ENCODE assay signal across 15 cellular contexts in genomic region chr17:59647288-59647687, GRCh38. TPM values are rescaled to one million over a fixed set of nuclear protein-coding genes. Genes with fewer than 3 reads are reported as not detected.
A peak's percentile ranks its signal among the peaks of the same experiment; 100 is the strongest.
DNase-seq lines count a peak whose midpoint lies in the region; ATAC-seq and TF ChIP-seq lines count a peak whose summit lies in the region.
"Had no signal": no experiment of that assay in that cellular context is flagged by ENCODE, and none has a peak within 500 bp of the region (broad histone marks: within the 10 kb centered on the region; RNA-seq: fewer than 3 reads in every experiment).

No MANE protein-coding gene starts in this region.

- peaks cover 8 to 44% of the 10 kb centered on the region in 2 donors for H3K36me3 Mint-ChIP-seq in activated T-cell treated with anti-CD3 and anti-CD28 coated beads, Interleukin-2, amount 50 U/mL, for 72 hours (ENCODE audit: insufficient read depth in 2 of 2)
- H3K36me3 Mint-ChIP-seq in activated T-cell treated with anti-CD3 and anti-CD28 coated beads, Interleukin-2, amount 50 U/mL, for 4 hours (ENCODE audit: insufficient read depth), result peaks cover 40% of the 10 kb centered on the region
- peaks cover 4% of the 10 kb centered on the region for H3K36me3 Mint-ChIP-seq in T-helper 17 cell (ENCODE audit: low read depth)
- peaks cover 60% of the 10 kb centered on the region for H3K36me3 Mint-ChIP-seq in endodermal cell (ENCODE audit: low read depth)
- H3K36me3 Mint-ChIP-seq in activated T-helper 2 cell treated with anti-CD3 and anti-CD28 coated beads, Interferon-gamma antibody, Interleukin-2, Interleukin-4, amounts not matched to agents 10 μg/mL and 5 μg/mL and 100 μg/mL, durations not matched to agents 14 hours and 24 hours and 36 hours (ENCODE audit: low read depth), result peaks cover 80% of the 10 kb centered on the region

- H3K27me3 ChIP-seq in endodermal cell (ENCODE audit: control insufficient read depth, insufficient read depth, low read length, poor library complexity, severe bottlenecking), result no peaks in the 10 kb centered on the region
- H3K27me3 ChIP-seq: BLaER1 had no signal

- H3K4me1 ChIP-seq in HEK293 (ENCODE audit: control insufficient read depth, insufficient read depth, low read length) (peaks cover 15% of the 10 kb centered on the region), endodermal cell (ENCODE audit: control insufficient read depth, insufficient read depth, low read length) (peaks cover 2% of the 10 kb centered on the region)

- H3K4me3 Mint-ChIP-seq in activated T-cell treated with anti-CD3 and anti-CD28 coated beads, Interleukin-2, amount 50 U/mL, for 72 hours, result no peak overlapping the region
- no peak overlapping the region for H3K4me3 Mint-ChIP-seq in activated T-cell treated with anti-CD3 and anti-CD28 coated beads, Interleukin-2, amount 50 U/mL, for 4 hours
- H3K4me3 Mint-ChIP-seq in T-helper 17 cell, result no peak overlapping the region
- H3K4me3 Mint-ChIP-seq in endodermal cell, result peak overlapping the region; percentile 5
- H3K4me3 Mint-ChIP-seq in activated T-helper 2 cell treated with anti-CD3 and anti-CD28 coated beads, Interferon-gamma antibody, Interleukin-2, Interleukin-4, amounts not matched to agents 10 μg/mL and 5 μg/mL and 100 μg/mL, durations not matched to agents 14 hours and 24 hours and 36 hours (ENCODE audit: low read depth), result no peak overlapping the region
- H3K4me3 Mint-ChIP-seq: CD14-positive monocyte; CD4-positive, alpha-beta memory T cell; H9 had no signal

- intact Hi-C loops in activated T-helper 2 cell treated with anti-CD3 and anti-CD28 coated beads, Interferon-gamma antibody, Interleukin-2, Interleukin-4, amounts not matched to agents 10 μg/mL and 5 μg/mL and 100 μg/mL, durations not matched to agents 14 hours and 24 hours and 36 hours (cut with micrococcal nuclease), result no loop called here

- H3K36me3 ChIP-seq in HEK293 (ENCODE audit: control insufficient read depth in 2 of 2, insufficient read depth in 1 of 2, low read length in 2 of 2) (peaks cover 67 to 85% of the 10 kb centered on the region in 2 experiments), endodermal cell (ENCODE audit: control insufficient read depth, insufficient read depth, low read length) (peaks cover 78% of the 10 kb centered on the region)

- peaks cover 45% of the 10 kb centered on the region for H3K4me1 Mint-ChIP-seq in activated T-cell treated with anti-CD3 and anti-CD28 coated beads, Interleukin-2, amount 50 U/mL, for 72 hours (ENCODE audit: low read depth)
- H3K4me1 Mint-ChIP-seq in activated T-cell treated with anti-CD3 and anti-CD28 coated beads, Interleukin-2, amount 50 U/mL, for 4 hours (ENCODE audit: low read depth), result peaks cover 41% of the 10 kb centered on the region
- H3K4me1 Mint-ChIP-seq in T-helper 17 cell, result peaks cover 27% of the 10 kb centered on the region
- peaks cover 40% of the 10 kb centered on the region for H3K4me1 Mint-ChIP-seq in endodermal cell
- peaks cover 39% of the 10 kb centered on the region for H3K4me1 Mint-ChIP-seq in activated T-helper 2 cell treated with anti-CD3 and anti-CD28 coated beads, Interferon-gamma antibody, Interleukin-2, Interleukin-4, amounts not matched to agents 10 μg/mL and 5 μg/mL and 100 μg/mL, durations not matched to agents 14 hours and 24 hours and 36 hours (ENCODE audit: low read depth)

- H3K4me3 ChIP-seq in HEK293 (ENCODE audit: low read depth, low read length), result no peak overlapping the region
- peak overlapping the region; percentile 61 for H3K4me3 ChIP-seq in endodermal cell (ENCODE audit: low read length)
- H3K4me3 ChIP-seq: BLaER1 had no signal

- 86 to 88% methylated on average over 5 to 6 of the region's 6 CpGs for WGBS in endodermal cell (ENCODE audit: insufficient coverage in 1 of 2, insufficient read length in 1 of 2), 2 experiments

- TF ChIP-seq CTCF in HEK293 (tag by site-specific recombination; IDR thresholded peaks at IDR 0.05) (no peak), endodermal cell (conservative IDR thresholded peaks at IDR 0.05) (no peak)

- H3K9me3 Mint-ChIP-seq in activated T-cell treated with anti-CD3 and anti-CD28 coated beads, Interleukin-2, amount 50 U/mL, for 72 hours, result no peaks in the 10 kb centered on the region
- no peaks in the 10 kb centered on the region for H3K9me3 Mint-ChIP-seq in activated T-cell treated with anti-CD3 and anti-CD28 coated beads, Interleukin-2, amount 50 U/mL, for 4 hours
- peaks cover 7% of the 10 kb centered on the region for H3K9me3 Mint-ChIP-seq in endodermal cell
- no peaks in the 10 kb centered on the region for H3K9me3 Mint-ChIP-seq in activated T-helper 2 cell treated with anti-CD3 and anti-CD28 coated beads, Interferon-gamma antibody, Interleukin-2, Interleukin-4, amounts not matched to agents 10 μg/mL and 5 μg/mL and 100 μg/mL, durations not matched to agents 14 hours and 24 hours and 36 hours
- H3K9me3 Mint-ChIP-seq: CD14-positive monocyte; CD4-positive, alpha-beta memory T cell had no signal

- POLR2A ChIA-PET in HEK293 (lab: Yijun Ruan, JAX), result no interaction called here

- CTCF ChIA-PET in HEK293 (lab: Yijun Ruan, JAX), result interaction anchor here (1.1 kb wide), 1 partner anchor 23 kb away, joined by 3 read pairs; no protein-coding TSS in a partner anchor

- no peak for DNase-seq in activated T-cell treated with anti-CD3 and anti-CD28 coated beads, Interleukin-2, amount 50 U/mL, for 72 hours
- DNase-seq in activated T-cell treated with anti-CD3 and anti-CD28 coated beads, Interleukin-2, amount 50 U/mL, for 4 hours, result no peak
- DNase-seq in T-helper 17 cell (no peak), endodermal cell (no peak), NCI-H1694 (lab: John Stamatoyannopoulos, UW) (no peak), NCI-H82 (lab: John Stamatoyannopoulos, UW) (no peak)
- DNase-seq in activated T-helper 2 cell treated with anti-CD3 and anti-CD28 coated beads, Interferon-gamma antibody, Interleukin-2, Interleukin-4, amounts not matched to agents 10 μg/mL and 5 μg/mL and 100 μg/mL, durations not matched to agents 14 hours and 24 hours and 36 hours (ENCODE audit: low spot score), result no peak
- DNase-seq: 8988T; CD4-positive, alpha-beta memory T cell; COR-L47; DMS 273 treated with DMSO at 0.1 percent for 48 hours; H9 had no signal

- H3K27ac Mint-ChIP-seq in activated T-cell treated with anti-CD3 and anti-CD28 coated beads, Interleukin-2, amount 50 U/mL, for 72 hours, result peak overlapping the region; percentile 51
- peak overlapping the region; percentile 91 for H3K27ac Mint-ChIP-seq in T-helper 17 cell
- peak overlapping the region; percentile 50 for H3K27ac Mint-ChIP-seq in endodermal cell
- H3K27ac Mint-ChIP-seq in activated T-helper 2 cell treated with anti-CD3 and anti-CD28 coated beads, Interferon-gamma antibody, Interleukin-2, Interleukin-4, amounts not matched to agents 10 μg/mL and 5 μg/mL and 100 μg/mL, durations not matched to agents 14 hours and 24 hours and 36 hours, result no peak overlapping the region

- no peaks in the 10 kb centered on the region for H3K27me3 Mint-ChIP-seq in activated T-cell treated with anti-CD3 and anti-CD28 coated beads, Interleukin-2, amount 50 U/mL, for 72 hours (ENCODE audit: low read depth)
- H3K27me3 Mint-ChIP-seq in activated T-cell treated with anti-CD3 and anti-CD28 coated beads, Interleukin-2, amount 50 U/mL, for 4 hours (ENCODE audit: low read depth), result no peaks in the 10 kb centered on the region
- H3K27me3 Mint-ChIP-seq in T-helper 17 cell, result no peaks in the 10 kb centered on the region
- H3K27me3 Mint-ChIP-seq in endodermal cell (ENCODE audit: insufficient read depth), result no peaks in the 10 kb centered on the region
- no peaks in the 10 kb centered on the region for H3K27me3 Mint-ChIP-seq in activated T-helper 2 cell treated with anti-CD3 and anti-CD28 coated beads, Interferon-gamma antibody, Interleukin-2, Interleukin-4, amounts not matched to agents 10 μg/mL and 5 μg/mL and 100 μg/mL, durations not matched to agents 14 hours and 24 hours and 36 hours (ENCODE audit: low read depth)
- H3K27me3 Mint-ChIP-seq: CD4-positive, alpha-beta memory T cell had no signal

- H3K9ac ChIP-seq in endodermal cell (ENCODE audit: extremely low read depth, low read length, poor library complexity, severe bottlenecking), result no peak overlapping the region
- H3K9ac ChIP-seq: BLaER1 had no signal

- H3K27ac ChIP-seq in HEK293 (ENCODE audit: extremely low read depth, low read depth, low read length) (no peak overlapping the region), endodermal cell (ENCODE audit: low read depth, low read length) (no peak overlapping the region)

- H3K9me3 ChIP-seq in HEK293 (ENCODE audit: control insufficient read depth, insufficient read depth, low read depth, low read length), result no peaks in the 10 kb centered on the region
- H3K9me3 ChIP-seq in T-helper 17 cell (ENCODE audit: control insufficient read depth, low read length, poor library complexity, severe bottlenecking), result no peaks in the 10 kb centered on the region
- peaks cover 29% of the 10 kb centered on the region for H3K9me3 ChIP-seq in endodermal cell (ENCODE audit: control insufficient read depth, low read length)

- ATAC-seq in activated T-cell treated with anti-CD3 and anti-CD28 coated beads, Interleukin-2, amount 50 U/mL, for 72 hours (replicated peaks in 1 of 2), result no peak
- ATAC-seq in activated T-cell treated with anti-CD3 and anti-CD28 coated beads, Interleukin-2, amount 50 U/mL, for 4 hours, result no peak
- ATAC-seq in T-helper 17 cell, result no peak

RNA-seq across cellular contexts. Expression of gene CLTC, which starts 27.6 kb away (rescaled TPM):
- 100 to 1,000 TPM; 144 to 149 TPM for total RNA-seq in activated T-cell treated with anti-CD3 and anti-CD28 coated beads, Interleukin-2, amount 50 U/mL, for 72 hours
- 100 to 1,000 TPM; 177 to 195 (median 183) TPM for total RNA-seq in activated T-cell treated with anti-CD3 and anti-CD28 coated beads, Interleukin-2, amount 50 U/mL, for 4 hours
- total RNA-seq in T-helper 17 cell, result 10 to 100 TPM; 87.7 to 89.3 TPM
- 100 to 1,000 TPM; 342 to 393 TPM for total RNA-seq in endodermal cell
- 181 TPM for polyA plus RNA-seq in endodermal cell (2013, experiment 1 of 2)
- polyA plus RNA-seq in endodermal cell (2013, experiment 2 of 2), result 173 TPM
- total RNA-seq in activated T-helper 2 cell treated with anti-CD3 and anti-CD28 coated beads, Interferon-gamma antibody, Interleukin-2, Interleukin-4, amounts not matched to agents 10 μg/mL and 5 μg/mL and 100 μg/mL, durations not matched to agents 14 hours and 24 hours and 36 hours, result 188 and 193 TPM in 2 replicates

RNA-seq across cellular contexts. Expression of gene PTRH2, which starts 59.9 kb away (rescaled TPM):
- total RNA-seq in activated T-cell treated with anti-CD3 and anti-CD28 coated beads, Interleukin-2, amount 50 U/mL, for 72 hours, result 10 to 100 TPM; 22.2 to 29.3 TPM
- 10 to 100 TPM; 45.4 to 50.9 (median 47.4) TPM for total RNA-seq in activated T-cell treated with anti-CD3 and anti-CD28 coated beads, Interleukin-2, amount 50 U/mL, for 4 hours
- total RNA-seq in T-helper 17 cell (1 to 10 TPM; 6.9 to 9.0 TPM), endodermal cell (10 to 100 TPM; 21.6 to 23.6 TPM)
- 27.0 TPM for polyA plus RNA-seq in endodermal cell (2013, experiment 1 of 2)
- 21.5 TPM for polyA plus RNA-seq in endodermal cell (2013, experiment 2 of 2)
- 48.3 and 50.3 TPM in 2 replicates for total RNA-seq in activated T-helper 2 cell treated with anti-CD3 and anti-CD28 coated beads, Interferon-gamma antibody, Interleukin-2, Interleukin-4, amounts not matched to agents 10 μg/mL and 5 μg/mL and 100 μg/mL, durations not matched to agents 14 hours and 24 hours and 36 hours
